Comparison of ENCODE assay signal across 19 cellular contexts in genomic region chr12:60832300-60832699, GRCh38.
A peak's percentile ranks its signal among the peaks of the same experiment; 100 is the strongest.
DNase-seq lines count a peak whose midpoint lies in the region; ATAC-seq and TF ChIP-seq lines count a peak whose summit lies in the region.
"Had no signal": no experiment of that assay in that cellular context is flagged by ENCODE, and none has a peak within 500 bp of the region (broad histone marks: within the 10 kb centered on the region; RNA-seq: fewer than 3 reads in every experiment).

No MANE protein-coding gene starts in this region.

- H3K27me3 ChIP-seq in ACC112 (ENCODE audit: insufficient read depth, low read length): no peaks in the 10 kb centered on the region
- H3K27me3 ChIP-seq: BE2C had no signal

- no peaks in the 10 kb centered on the region for H3K36me3 ChIP-seq in ACC112 (ENCODE audit: insufficient read depth, low read length)
- H3K36me3 ChIP-seq: BE2C, HAP-1 had no signal

- H3K27ac ChIP-seq in ACC112 (ENCODE audit: low read depth, low read length): peak overlapping the region; percentile 54
- H3K27ac ChIP-seq: GM23248 had no signal

- no peak overlapping the region for H2AFZ ChIP-seq in ACC112 (ENCODE audit: low read length, unreplicated experiment)
- H2AFZ ChIP-seq: GM23248 had no signal

- no peaks in the 10 kb centered on the region for H3K79me2 ChIP-seq in ACC112 (ENCODE audit: control insufficient read depth, insufficient read depth, low read length, unreplicated experiment)

- DNase-seq in HS-5 (ENCODE audit: low read depth): peak; percentile 33
- DNase-seq in choroid plexus epithelial cell (ENCODE audit: low read depth): peak; percentile 70
- DNase-seq in iris pigment epithelial cell (ENCODE audit: low read depth): peak; percentile 2
- no peak for DNase-seq in stimulated activated CD4-positive, alpha-beta T cell treated with anti-CD3 and anti-CD28 coated beads, Interleukin-4, amount 100 ng/mL, for 1 hour
- DNase-seq in stimulated activated CD4-positive, alpha-beta T cell treated with anti-CD3 and anti-CD28 coated beads, Interleukin-2, amount 100 ng/mL, for 48 hours: no peak
- DNase-seq: 8988T; BE2C; C1 segment of cervical spinal cord; CD4-positive, CD25-positive, alpha-beta regulatory T cell; CD8-positive, alpha-beta memory T cell; COR-L47; DMS 273 treated with DMSO at 0.1 percent for 48 hours; DMS53; DND-41; GM23248 had no signal

- no peak for TF ChIP-seq CTCF in choroid plexus epithelial cell (conservative IDR thresholded peaks at IDR 0.05; ENCODE audit: low read depth, low read length)

- no peak for ATAC-seq in GM19452 (IDR thresholded peaks at IDR 0.05; ENCODE audit: unreplicated experiment)
- ATAC-seq: HepG2 had no signal

- H3K4me3 ChIP-seq in ACC112 (ENCODE audit: low read depth, low read length) (peak overlapping the region; percentile 54), choroid plexus epithelial cell (ENCODE audit: low read depth, low read length) (no peak overlapping the region)
- H3K4me3 ChIP-seq: GM23248, HAP-1 had no signal

- peaks cover 5% of the 10 kb centered on the region for H3K4me1 ChIP-seq in ACC112 (ENCODE audit: control insufficient read depth, insufficient read depth, low read length, unreplicated experiment)
- H3K4me1 ChIP-seq: BE2C, HAP-1 had no signal

Comparison
In these comparisons a context has a peak if more than half of its experiments do, and no peak if none do; other contexts are left out.
1. DNase-seq: peak in HS-5 (single experiment), choroid plexus epithelial cell (single experiment) and iris pigment epithelial cell (single experiment); none in stimulated activated CD4-positive, alpha-beta T cell treated with anti-CD3 and anti-CD28 coated beads, Interleukin-4, amount 100 ng/mL, for 1 hour (single experiment) and stimulated activated CD4-positive, alpha-beta T cell treated with anti-CD3 and anti-CD28 coated beads, Interleukin-2, amount 100 ng/mL, for 48 hours (0 of 2).